ENCODE assay signal across 11 cellular contexts in genomic region chr19:49403404-49404187, GRCh38. TPM values are rescaled to one million over a fixed set of nuclear protein-coding genes. Genes with fewer than 3 reads are reported as not detected.
A peak's percentile ranks its signal among the peaks of the same experiment; 100 is the strongest.
DNase-seq lines count a peak whose midpoint lies in the region; ATAC-seq and TF ChIP-seq lines count a peak whose summit lies in the region.
"Had no signal": no experiment of that assay in that cellular context is flagged by ENCODE, and none has a peak within 500 bp of the region (broad histone marks: within the 10 kb centered on the region; RNA-seq: fewer than 3 reads in every experiment).

No MANE protein-coding gene starts in this region.

- H4K12ac ChIP-seq in trophoblast cell (ENCODE audit: low read depth, low read length): no peak overlapping the region

- no peak for TF ChIP-seq CTCF in brain microvascular endothelial cell (IDR thresholded peaks at IDR 0.05; ENCODE audit: low read depth, low read length, missing control alignments)

- H3K27me3 ChIP-seq in brain microvascular endothelial cell (replicated peaks) (no peaks in the 10 kb centered on the region), trophoblast cell (ENCODE audit: insufficient read depth, low read length) (no peaks in the 10 kb centered on the region)

- H3K79me1 ChIP-seq in trophoblast cell (ENCODE audit: low read length): no peaks in the 10 kb centered on the region

- in situ Hi-C loops in brain microvascular endothelial cell (cut with HindIII; ENCODE audit: low pct_ligation_motif_present, low sequenced_read_pairs): no loop called here

- WGBS in trophoblast cell (ENCODE audit: extremely low coverage, insufficient coverage, insufficient read length): no CpG with 5 or more reads among the region's 7 CpGs

- H2AK5ac ChIP-seq in trophoblast cell (ENCODE audit: low read length): no peak overlapping the region

- no peak overlapping the region for H3K9ac ChIP-seq in trophoblast cell (ENCODE audit: low read length)

- H3K4me1 ChIP-seq in trophoblast cell (ENCODE audit: control insufficient read depth in 1 of 2, insufficient read depth in 2 of 2, low read length in 2 of 2): peaks cover 4 to 8% of the 10 kb centered on the region in 2 experiments

- H3K4me2 ChIP-seq in trophoblast cell (ENCODE audit: low read length): no peak overlapping the region

- no peak overlapping the region for H3K23ac ChIP-seq in trophoblast cell (ENCODE audit: low read length)

- no peak overlapping the region for H3K4ac ChIP-seq in trophoblast cell (ENCODE audit: low read depth, low read length)

- H2BK5ac ChIP-seq in trophoblast cell (ENCODE audit: low read depth, low read length, poor library complexity): no peak overlapping the region

- peaks cover 3% of the 10 kb centered on the region for H3K9me3 ChIP-seq in trophoblast cell (ENCODE audit: insufficient read depth, low read depth, low read length)
- H3K9me3 ChIP-seq: thoracic aorta had no signal

- no peak overlapping the region for H4K8ac ChIP-seq in trophoblast cell (ENCODE audit: low read depth, low read length)

- H3K27ac ChIP-seq in brain microvascular endothelial cell (no peak overlapping the region), trophoblast cell (ENCODE audit: low read depth, low read length) (no peak overlapping the region)
- H3K27ac ChIP-seq: thoracic aorta had no signal

- no peak overlapping the region for H4K91ac ChIP-seq in trophoblast cell (ENCODE audit: low read depth, low read length)

- no peak overlapping the region for H2BK12ac ChIP-seq in trophoblast cell (ENCODE audit: low read length)

- H3K14ac ChIP-seq in trophoblast cell (ENCODE audit: low read length): no peak overlapping the region

- no peaks in the 10 kb centered on the region for H3K36me3 ChIP-seq in brain microvascular endothelial cell (replicated peaks)
- no peaks in the 10 kb centered on the region for H3K36me3 ChIP-seq in trophoblast cell (ENCODE audit: control insufficient read depth in 1 of 2, insufficient read depth in 2 of 2, low read length in 2 of 2)
- H3K36me3 ChIP-seq: thoracic aorta had no signal

- H3K4me3 ChIP-seq in brain microvascular endothelial cell (ENCODE audit: low read depth, low read length) (no peak overlapping the region), trophoblast cell (ENCODE audit: low read depth, low read length) (no peak overlapping the region)
- H3K4me3 ChIP-seq: thoracic aorta had no signal

- H2BK120ac ChIP-seq in trophoblast cell (ENCODE audit: insufficient read depth, low read length, poor library complexity): no peak overlapping the region

- H3K18ac ChIP-seq in trophoblast cell (ENCODE audit: low read length): no peak overlapping the region

- ATAC-seq in HG03565 (IDR thresholded peaks at IDR 0.05; ENCODE audit: unreplicated experiment): no peak

- DNase-seq in NCI-H1417 (lab: John Stamatoyannopoulos, UW) (peak; percentile 45 to 98 (median 84)), NCI-H1417 treated with DMSO at 0.1 percent for 48 hours (lab: John Stamatoyannopoulos, UW) (no peak), NCI-H2196 (lab: John Stamatoyannopoulos, UW; ENCODE audit: unreplicated experiment) (peak; percentile 88), brain microvascular endothelial cell (peak; percentile 22), retina (peak; percentile 37), cerebellar nuclear complex (lab: John Stamatoyannopoulos, UW) (no peak), trophoblast cell (no peak)
- DNase-seq: activated CD4-positive, alpha-beta T cell treated with anti-CD3 and anti-CD28 coated beads for 48 hours had no signal

- H3K79me2 ChIP-seq in trophoblast cell (ENCODE audit: control insufficient read depth, insufficient read depth, low read length, poor library complexity): no peaks in the 10 kb centered on the region

- no peak overlapping the region for H2AFZ ChIP-seq in trophoblast cell (ENCODE audit: insufficient read depth, low read length, poor library complexity)

RNA-seq across cellular contexts. Expression of gene KASH5, which starts 15.5 kb away (rescaled TPM):
- not detected in 2 replicates for polyA plus RNA-seq in trophoblast cell (2013)
- polyA plus RNA-seq: keratinocyte had no signal

RNA-seq across cellular contexts. Expression of gene PTH2, which starts 19.6 kb away (rescaled TPM):
- polyA plus RNA-seq in trophoblast cell (2013): not detected in 2 replicates
- polyA plus RNA-seq: keratinocyte had no signal

RNA-seq across cellular contexts. Expression of gene GFY, which starts 21.6 kb away (rescaled TPM):
- 0.03 and 0.04 TPM in 2 replicates for polyA plus RNA-seq in trophoblast cell (2013)
- polyA plus RNA-seq: keratinocyte had no signal

RNA-seq across cellular contexts. Expression of gene SLC17A7, which starts 37.7 kb away (rescaled TPM):
- polyA plus RNA-seq in trophoblast cell (2013): 0.12 and 0.16 TPM in 2 replicates

RNA-seq across cellular contexts. Expression of gene DKKL1, which starts 39.9 kb away (rescaled TPM):
- polyA plus RNA-seq in trophoblast cell (2013): 1.2 and 1.3 TPM in 2 replicates
- polyA plus RNA-seq: keratinocyte had no signal

Comparison
In these comparisons a context has a peak if more than half of its experiments do, and no peak if none do; other contexts are left out.
1. DNase-seq: peak in NCI-H1417 (3 of 3), NCI-H2196 (single experiment), brain microvascular endothelial cell (single experiment) and retina (single experiment); none in NCI-H1417 treated with DMSO at 0.1 percent for 48 hours (single experiment), cerebellar nuclear complex (0 of 2) and trophoblast cell (0 of 2).